Comparison of ENCODE assay signal across 2 cellular contexts in genomic region chr3:184525337-184526157, GRCh38.
TF ChIP-seq lines count a peak whose summit lies in the region.

No MANE protein-coding gene starts in this region.

TF ChIP-seq in GM23338, 12 proteins besides CTCF, POLR2A, EP300 and RAD21 (continued from another document):
- no peak for TF ChIP-seq ETS1 (IDR thresholded peaks at IDR 0.05)
- peak; percentile 5 for TF ChIP-seq REST (IDR thresholded peaks at IDR 0.05; ENCODE audit: unreplicated experiment)
- TF ChIP-seq ZNF462 (CRISPR knock-in tag; IDR thresholded peaks at IDR 0.05) = no peak
- peak; percentile 44; the same call in 1 of the 2 replicates for TF ChIP-seq POLR2AphosphoS5 (IDR thresholded peaks at IDR 0.05; ENCODE audit: low read depth)

TF ChIP-seq in SK-N-SH treated with all-trans-retinoic acid at 6 μM for 48 hours, 23 proteins besides CTCF, POLR2A, EP300 and RAD21 (continued from another document):
- TF ChIP-seq POU6F1 (CRISPR knock-in tag; IDR thresholded peaks at IDR 0.05; ENCODE audit: borderline replicate concordance, low read depth) (no peak), ZC3H10 (CRISPR knock-in tag; IDR thresholded peaks at IDR 0.05) (no peak), TSHZ2 (CRISPR knock-in tag; IDR thresholded peaks at IDR 0.05) (no peak), CREB5 (CRISPR knock-in tag; IDR thresholded peaks at IDR 0.05; ENCODE audit: low read depth) (no peak), TCF4 (CRISPR knock-in tag; IDR thresholded peaks at IDR 0.05; ENCODE audit: borderline replicate concordance) (no peak), CSDC2 (CRISPR knock-in tag; IDR thresholded peaks at IDR 0.05) (no peak), ZFP30 (CRISPR knock-in tag; IDR thresholded peaks at IDR 0.05) (no peak), GLIS3 (CRISPR knock-in tag; IDR thresholded peaks at IDR 0.05) (no peak), PATZ1 (CRISPR knock-in tag; IDR thresholded peaks at IDR 0.05; ENCODE audit: borderline replicate concordance) (no peak), BACH2 (CRISPR knock-in tag; IDR thresholded peaks at IDR 0.05; ENCODE audit: borderline replicate concordance) (no peak), ZNF8 (CRISPR knock-in tag; IDR thresholded peaks at IDR 0.05) (no peak), TOX (CRISPR knock-in tag; IDR thresholded peaks at IDR 0.05; ENCODE audit: borderline replicate concordance) (no peak)
